In the genomic region with DNA sequence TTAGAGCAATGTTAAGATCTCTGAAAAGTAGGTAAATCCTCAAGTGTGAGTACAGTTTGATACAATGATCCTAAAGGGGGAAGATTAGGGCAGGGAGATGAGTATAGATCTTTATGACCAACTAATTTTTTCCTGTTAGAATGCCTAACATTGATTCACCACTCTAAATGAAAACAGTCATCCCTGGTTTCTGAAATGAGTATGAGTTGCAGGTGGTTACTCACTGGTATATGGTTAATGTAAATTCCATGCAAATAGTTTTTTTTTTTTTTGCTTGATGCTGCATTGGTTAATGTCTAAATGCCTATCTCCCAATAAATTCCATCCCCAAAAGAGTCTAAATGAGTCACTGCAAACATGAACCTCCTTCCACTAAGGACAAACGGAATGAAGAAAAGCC, we compare ENCODE assay signal across 12 cellular contexts. TPM values are rescaled to one million over a fixed set of nuclear protein-coding genes. Genes with fewer than 3 reads are reported as not detected.
A peak's percentile ranks its signal among the peaks of the same experiment; 100 is the strongest.
DNase-seq lines count a peak whose midpoint lies in the region; ATAC-seq lines count a peak whose summit lies in the region.
"Had no signal": no experiment of that assay in that cellular context is flagged by ENCODE, and none has a peak within 500 bp of the region (broad histone marks: within the 10 kb centered on the region; RNA-seq: fewer than 3 reads in every experiment).

No MANE protein-coding gene starts in this region.

- 5% methylated on average over 1 of the region's 1 CpG for WGBS in GM23248 (ENCODE audit: low coverage in 1 of 2, low lambda C conversion rate in 2 of 2, missing lambda C conversion rate in 2 of 2), 2 experiments

- H4K20me1 ChIP-seq in GM23248 (ENCODE audit: insufficient read depth): no peaks in the 10 kb centered on the region

- in situ Hi-C loops in GM23248 (cut with MboI): loop anchor here (25.0 kb wide), 3 partner anchors 245 to 820 kb away; a partner anchor contains a TSS

- no peaks in the 10 kb centered on the region for H3K36me3 ChIP-seq in GM23248 (ENCODE audit: low read depth)

- H3K4me3 ChIP-seq in GM23248: no peak overlapping the region

- H3K79me2 ChIP-seq in GM23248 (ENCODE audit: insufficient read depth): no peaks in the 10 kb centered on the region

- peaks cover 59% of the 10 kb centered on the region for H3F3A ChIP-seq in GM23248 (ENCODE audit: insufficient read depth)

- H3K4me1 ChIP-seq in GM23248 (ENCODE audit: insufficient read depth): peaks cover 66% of the 10 kb centered on the region

- peak overlapping the region; percentile 35 for H3K4me2 ChIP-seq in GM23248 (ENCODE audit: unreplicated experiment)

- H3K27me3 ChIP-seq in GM23248 (replicated peaks; ENCODE audit: insufficient read depth): no peaks in the 10 kb centered on the region

- H3K9ac ChIP-seq in GM23248: no peak overlapping the region

- no peaks in the 10 kb centered on the region for H3K9me3 ChIP-seq in GM23248 (ENCODE audit: low read depth)

- H3K9me2 ChIP-seq in GM23248 (ENCODE audit: insufficient read depth): no peaks in the 10 kb centered on the region

- peak overlapping the region; percentile 60 for H3K27ac ChIP-seq in GM23248

- ATAC-seq in GM18861 (IDR thresholded peaks at IDR 0.05; ENCODE audit: unreplicated experiment): peak; percentile 79
- ATAC-seq in HG03520 (IDR thresholded peaks at IDR 0.05; ENCODE audit: unreplicated experiment): peak; percentile 63
- no peak for ATAC-seq in HG03095 (IDR thresholded peaks at IDR 0.05; ENCODE audit: unreplicated experiment)

- peak; percentile 85 for DNase-seq in GM23248
- peak; percentile 11 for DNase-seq in glomerular visceral epithelial cell (ENCODE audit: extremely low spot score)
- no peak for DNase-seq in activated effector memory CD4-positive, alpha-beta T cell treated with Interleukin-2 at 50 U/mL for 16 hours
- no peak for DNase-seq in kidney glomerular epithelial cell (lab: John Stamatoyannopoulos, UW)
- no peak for DNase-seq in NCI-H510A treated with DMSO at 0.1 percent for 48 hours (lab: John Stamatoyannopoulos, UW)
- DNase-seq: activated CD4-positive, alpha-beta T cell treated with anti-CD3 and anti-CD28 coated beads for 48 hours; caudate nucleus had no signal

- no peak overlapping the region for H2AFZ ChIP-seq in GM23248

RNA-seq across cellular contexts. Expression of a gene that starts 55.0 kb away (rescaled TPM):
- total RNA-seq in GM23248 (2014; rRNA removed; shearing (Covaris generic)): 6.1 and 13.0 TPM in 2 replicates
- polyA plus RNA-seq in GM23248 (2016; fragmentation: Nextera tagmentation; extraction: Ambion mirVana): 10.6 and 10.7 TPM in 2 replicates
- total RNA-seq: neural crest cell had no signal
- polyA plus RNA-seq: IgD-negative memory B cell had no signal

RNA-seq across cellular contexts. Expression of a gene that starts 57.3 kb away (rescaled TPM):
- total RNA-seq in GM23248 (2014; rRNA removed; shearing (Covaris generic)): 12.2 and 18.6 TPM in 2 replicates
- polyA plus RNA-seq in GM23248 (2016; fragmentation: Nextera tagmentation; extraction: Ambion mirVana): 12.5 and 13.8 TPM in 2 replicates
- total RNA-seq: neural crest cell had no signal
- polyA plus RNA-seq: IgD-negative memory B cell had no signal

Comparison
In these comparisons a context has a peak if more than half of its experiments do, and no peak if none do; other contexts are left out.
1. DNase-seq: peak in GM23248 (single experiment) and glomerular visceral epithelial cell (single experiment); none in activated effector memory CD4-positive, alpha-beta T cell treated with Interleukin-2 at 50 U/mL for 16 hours (single experiment), kidney glomerular epithelial cell (single experiment) and NCI-H510A treated with DMSO at 0.1 percent for 48 hours (single experiment).